ENCODE assay signal across 22 cellular contexts in genomic region chr3:134622803-134623365, GRCh38. TPM values are rescaled to one million over a fixed set of nuclear protein-coding genes. Genes with fewer than 3 reads are reported as not detected.
"Had no signal": no experiment of that assay in that cellular context is flagged by ENCODE, and none has a peak within 500 bp of the region (broad histone marks: within the 10 kb centered on the region; RNA-seq: fewer than 3 reads in every experiment).

No MANE protein-coding gene starts in this region.

- H3K36me3 ChIP-seq: adrenal gland, left lung, prostate gland, thyroid gland had no signal

- H3K4me1 ChIP-seq: foreskin keratinocyte, left lung, prostate gland, thyroid gland had no signal

- FAIRE-seq: keratinocyte, TTC549 had no signal

- H3K4me3 Mint-ChIP-seq: activated CD4-positive, alpha-beta T cell treated with anti-CD3 and anti-CD28 coated beads for 36 hours had no signal

- H3K4me1 Mint-ChIP-seq: activated CD4-positive, alpha-beta T cell treated with anti-CD3 and anti-CD28 coated beads for 36 hours had no signal

- H3K27me3 ChIP-seq: adrenal gland, foreskin keratinocyte, left lung, thyroid gland had no signal

- H3K36me3 Mint-ChIP-seq: activated naive CD4-positive, alpha-beta T cell treated with anti-CD3 and anti-CD28 coated beads, Interleukin-2, amount 50 U/mL, for 72 hours had no signal

- ATAC-seq: activated CD4-positive, alpha-beta T cell treated with anti-CD3 and anti-CD28 coated beads for 36 hours; activated naive CD4-positive, alpha-beta T cell treated with anti-CD3 and anti-CD28 coated beads, Interleukin-2, amount 50 U/mL, for 72 hours; foreskin keratinocyte; left lung; right cardiac atrium had no signal

- H3K9me3 ChIP-seq: adrenal gland, left lung, prostate gland, thyroid gland had no signal

- H3K27ac ChIP-seq: adrenal gland, foreskin keratinocyte, left lung, prostate gland, thyroid gland had no signal

- H3K4me3 ChIP-seq: adrenal gland, left lung, prostate gland, smooth muscle cell, thyroid gland had no signal

- DNase-seq: activated CD4-positive, alpha-beta T cell treated with anti-CD3 and anti-CD28 coated beads for 36 hours; activated CD4-positive, alpha-beta T cell treated with anti-CD3 and anti-CD28 coated beads, Interleukin-2, amount 50 U/mL, for 48 hours; activated gamma-delta T cell treated with Interleukin-2 at 50 U/mL for 16 hours; foreskin keratinocyte; glutamatergic neuron; hypothalamus; left lung; mammary epithelial cell; right cardiac atrium; stimulated activated naive CD4-positive, alpha-beta T cell; SW 1271; thyroid gland had no signal

- H3K27ac Mint-ChIP-seq: activated CD4-positive, alpha-beta T cell treated with anti-CD3 and anti-CD28 coated beads for 36 hours; activated naive CD4-positive, alpha-beta T cell treated with anti-CD3 and anti-CD28 coated beads, Interleukin-2, amount 50 U/mL, for 72 hours had no signal

- H3K9me3 Mint-ChIP-seq: activated naive CD4-positive, alpha-beta T cell treated with anti-CD3 and anti-CD28 coated beads, Interleukin-2, amount 50 U/mL, for 72 hours had no signal

RNA-seq across cellular contexts. Expression of gene KY, which starts 27.9 kb away (rescaled TPM):
- total RNA-seq: activated CD4-positive, alpha-beta T cell treated with anti-CD3 and anti-CD28 coated beads for 36 hours; activated naive CD4-positive, alpha-beta T cell treated with anti-CD3 and anti-CD28 coated beads, Interleukin-2, amount 50 U/mL, for 72 hours; dermis microvascular lymphatic vessel endothelial cell; epithelial cell of proximal tubule; foreskin keratinocyte; subcutaneous adipose tissue; T-helper 2 cell treated with Interferon-gamma antibody and Interleukin-4, amounts not matched to agents 100 ng/mL and 5 ng/mL, for 36 hours had no signal
- polyA plus RNA-seq: foreskin keratinocyte, keratinocyte had no signal
